ENCODE assay signal across 27 cellular contexts in genomic region chr20:45176526-45176925, GRCh38. TPM values are rescaled to one million over a fixed set of nuclear protein-coding genes. Genes with fewer than 3 reads are reported as not detected.
DNase-seq lines count a peak whose midpoint lies in the region; ATAC-seq and TF ChIP-seq lines count a peak whose summit lies in the region.
"Had no signal": no experiment of that assay in that cellular context is flagged by ENCODE, and none has a peak within 500 bp of the region (broad histone marks: within the 10 kb centered on the region; RNA-seq: fewer than 3 reads in every experiment).

No MANE protein-coding gene starts in this region.

- TF ChIP-seq CTCF in A673 (conservative IDR thresholded peaks at IDR 0.05; ENCODE audit: low read depth, low read length), result no peak
- no peak for TF ChIP-seq CTCF in HFFc6 (IDR thresholded peaks at IDR 0.05)
- TF ChIP-seq CTCF in OCI-LY7 (conservative IDR thresholded peaks at IDR 0.05; ENCODE audit: low read length), result no peak

- H3K9me3 Mint-ChIP-seq in HFFc6, result no peaks in the 10 kb centered on the region
- H3K9me3 Mint-ChIP-seq: CD8-positive, alpha-beta T cell; IgD-negative memory B cell had no signal

- peaks cover under 1% of the 10 kb centered on the region; the same call in 1 of the 2 replicates for H3K4me1 Mint-ChIP-seq in HFFc6 (ENCODE audit: low read depth)
- H3K4me1 Mint-ChIP-seq: IgD-negative memory B cell had no signal

- no peaks in the 10 kb centered on the region for H3K9me2 ChIP-seq in OCI-LY7 (ENCODE audit: insufficient read depth, low read length)

- H3K27ac Mint-ChIP-seq in HFFc6, result no peak overlapping the region
- H3K27ac Mint-ChIP-seq: CD8-positive, alpha-beta T cell; IgD-negative memory B cell had no signal

- H2AFZ ChIP-seq in OCI-LY7 (ENCODE audit: low read length), result no peak overlapping the region

- no peaks in the 10 kb centered on the region for H3K36me3 Mint-ChIP-seq in HFFc6 (ENCODE audit: low read depth)
- H3K36me3 Mint-ChIP-seq: CD8-positive, alpha-beta T cell; IgD-negative memory B cell had no signal

- H3K4me2 ChIP-seq in OCI-LY7 (ENCODE audit: low read length), result no peak overlapping the region
- H3K4me2 ChIP-seq: A549, KMS-11 had no signal

- H4K20me1 ChIP-seq in OCI-LY7 (ENCODE audit: insufficient read depth, low read length), result no peaks in the 10 kb centered on the region

- no TSS peak for BruUV-seq in A673 (replicated peaks; lab: Mats Ljungman, UMichigan)
- BruUV-seq in OCI-LY7 (replicated peaks; lab: Mats Ljungman, UMichigan), result no TSS peak

- peaks cover 16% of the 10 kb centered on the region for H3K4me1 ChIP-seq in A673 (ENCODE audit: insufficient read depth, low read length, poor library complexity, severe bottlenecking)
- no peaks in the 10 kb centered on the region for H3K4me1 ChIP-seq in OCI-LY7 (ENCODE audit: insufficient read depth, low read length, poor library complexity, severe bottlenecking)
- H3K4me1 ChIP-seq: Peyer's patch had no signal

- no peaks in the 10 kb centered on the region for H3K27me3 ChIP-seq in A673 (replicated peaks; ENCODE audit: insufficient read depth, low read depth, low read length, poor library complexity)
- H3K27me3 ChIP-seq: Peyer's patch had no signal

- intact Hi-C loops in A673 (cut with micrococcal nuclease; ENCODE audit: unreplicated experiment) (no loop called here), OCI-LY7 (cut with micrococcal nuclease; ENCODE audit: unreplicated experiment) (no loop called here)

- H3K79me2 ChIP-seq in OCI-LY7 (ENCODE audit: insufficient read depth, low read depth, low read length), result no peaks in the 10 kb centered on the region

- no peak overlapping the region for H3K4me3 Mint-ChIP-seq in HFFc6
- H3K4me3 Mint-ChIP-seq: CD8-positive, alpha-beta T cell; IgD-negative memory B cell had no signal

- peak; percentile 50 for DNase-seq in A673 (ENCODE audit: low spot score)
- peak; percentile 4 for DNase-seq in Caki2 (ENCODE audit: low read depth)
- DNase-seq in NCI-H1048 (lab: John Stamatoyannopoulos, UW), result peak; percentile 46
- peak; percentile 44 for DNase-seq in NCI-H82 treated with DMSO at 0.1 percent for 48 hours (lab: John Stamatoyannopoulos, UW; ENCODE audit: unreplicated experiment)
- DNase-seq in HFFc6, result no peak
- no peak for DNase-seq in OCI-LY7 (ENCODE audit: low spot score)
- DNase-seq: C1 segment of cervical spinal cord; Caco-2; CD8-positive, alpha-beta T cell; GDM1; HCEC 1CT; NCI-H1105; NCI-H1436 treated with DMSO at 0.1 percent for 48 hours; NCI-H187 treated with DMSO at 0.1 percent for 48 hours; NCI-H2227 treated with DMSO at 0.1 percent for 48 hours; Peyer's patch; SIG-M5; T-helper 9 cell had no signal

- H3K4me3 ChIP-seq in A673 (ENCODE audit: low read depth, low read length, poor library complexity, severe bottlenecking) (no peak overlapping the region), OCI-LY7 (ENCODE audit: low read depth, low read length, poor library complexity, severe bottlenecking) (no peak overlapping the region)
- H3K4me3 ChIP-seq: A549, GM12878, Peyer's patch, SK-N-MC had no signal

- CTCF ChIA-PET in A673 (lab: Charles Lee) (no interaction called here), OCI-LY7 (lab: Charles Lee; ENCODE audit: unreplicated experiment) (no interaction called here)

- ATAC-seq in GM18858 (IDR thresholded peaks at IDR 0.05; ENCODE audit: unreplicated experiment), result no peak
- ATAC-seq: A549; CD8-positive, alpha-beta T cell; GM12878 had no signal

- H3K36me3 ChIP-seq in A673 (ENCODE audit: insufficient read depth, low read length, poor library complexity, severe bottlenecking), result no peaks in the 10 kb centered on the region
- no peaks in the 10 kb centered on the region for H3K36me3 ChIP-seq in OCI-LY7 (ENCODE audit: insufficient read depth, low read length)
- H3K36me3 ChIP-seq: Peyer's patch had no signal

- in situ Hi-C loops in Caki2 (cut with HindIII; ENCODE audit: low pct_unique_long_range_greater_than_20kb, low sequenced_read_pairs), result no loop called here

- H3K9me3 ChIP-seq in A673 (ENCODE audit: low read depth, low read length, poor library complexity, severe bottlenecking) (peaks cover 5% of the 10 kb centered on the region), OCI-LY7 (ENCODE audit: low read length) (no peaks in the 10 kb centered on the region)
- H3K9me3 ChIP-seq: A549, Caco-2, Peyer's patch had no signal

- H3K27me3 Mint-ChIP-seq in HFFc6 (ENCODE audit: insufficient read depth), result peaks cover 14% of the 10 kb centered on the region

- H3K27ac ChIP-seq in A673 (ENCODE audit: low read depth, low read length, poor library complexity, severe bottlenecking) (peak overlapping the region; percentile 57), OCI-LY7 (ENCODE audit: low read depth, low read length, poor library complexity, severe bottlenecking) (no peak overlapping the region)
- H3K27ac ChIP-seq: A549, KMS-11, Peyer's patch, SK-N-MC had no signal

- POLR2A ChIA-PET in A673 (lab: Charles Lee; ENCODE audit: low non-redundant PET) (no interaction called here), OCI-LY7 (lab: Charles Lee) (no interaction called here)

RNA-seq across cellular contexts. Expression of gene PI3, which starts 1.8 kb away (rescaled TPM):
- total RNA-seq in A673 (2021) (not detected in 2 replicates), OCI-LY7 (2022) (not detected in 2 replicates)
- not detected in 2 replicates for total RNA-seq in Caki2 (2014; rRNA removed; shearing (Covaris generic); ENCODE audit: low replicate concordance)
- not detected for total RNA-seq in HFFc6 (2021; fragmentation: NEBNext Ultra II Directional; extraction: Animal tissue kit (Norgen Biotek cat#: 25700))
- total RNA-seq in OCI-LY7 (2014; rRNA removed; shearing (Covaris generic)), result not detected in 2 replicates
- total RNA-seq: CD8-positive, alpha-beta T cell; GM12878; H1; NCI-H460; T-helper 1 cell treated with Interleukin-12 subunit alpha and Interleukin-12 subunit beta and Interleukin-4 antibody, amounts not matched to agents 30 ng/mL and 1 ng/mL, for 36 hours had no signal

RNA-seq across cellular contexts. Expression of gene SEMG1, which starts 30.3 kb away (rescaled TPM):
- total RNA-seq in A673 (2021) (2.1 and 5.5 TPM in 2 replicates), OCI-LY7 (2022) (not detected in 2 replicates)
- not detected in 2 replicates for total RNA-seq in Caki2 (2014; rRNA removed; shearing (Covaris generic); ENCODE audit: low replicate concordance)
- total RNA-seq in HFFc6 (2021; fragmentation: NEBNext Ultra II Directional; extraction: Animal tissue kit (Norgen Biotek cat#: 25700)), result not detected
- not detected in 2 replicates for total RNA-seq in OCI-LY7 (2014; rRNA removed; shearing (Covaris generic))
- total RNA-seq: Caco-2; CD8-positive, alpha-beta T cell; GM12878; NCI-H460; Peyer's patch; T-helper 1 cell treated with Interleukin-12 subunit alpha and Interleukin-12 subunit beta and Interleukin-4 antibody, amounts not matched to agents 30 ng/mL and 1 ng/mL, for 36 hours had no signal

RNA-seq across cellular contexts. Expression of gene SEMG2, which starts 44.6 kb away (rescaled TPM):
- not detected in 2 replicates for total RNA-seq in A673 (2021)
- total RNA-seq in Caki2 (2014; rRNA removed; shearing (Covaris generic); ENCODE audit: low replicate concordance), result not detected in 2 replicates
- not detected for total RNA-seq in HFFc6 (2021; fragmentation: NEBNext Ultra II Directional; extraction: Animal tissue kit (Norgen Biotek cat#: 25700))
- total RNA-seq in OCI-LY7 (2014; rRNA removed; shearing (Covaris generic)), result not detected in 2 replicates
- total RNA-seq in OCI-LY7 (2022), result not detected in 2 replicates
- total RNA-seq: Caco-2; CD8-positive, alpha-beta T cell; GM12878; H1; NCI-H460; Peyer's patch; T-helper 1 cell treated with Interleukin-12 subunit alpha and Interleukin-12 subunit beta and Interleukin-4 antibody, amounts not matched to agents 30 ng/mL and 1 ng/mL, for 36 hours had no signal

RNA-seq across cellular contexts. Expression of gene WFDC12, which starts 52.3 kb away (rescaled TPM):
- not detected in 2 replicates for total RNA-seq in A673 (2021)
- total RNA-seq in Caki2 (2014; rRNA removed; shearing (Covaris generic); ENCODE audit: low replicate concordance), result not detected in 2 replicates
- not detected for total RNA-seq in HFFc6 (2021; fragmentation: NEBNext Ultra II Directional; extraction: Animal tissue kit (Norgen Biotek cat#: 25700))
- total RNA-seq in OCI-LY7 (2014; rRNA removed; shearing (Covaris generic)), result not detected in 2 replicates
- not detected in 2 replicates for total RNA-seq in OCI-LY7 (2022)
- total RNA-seq: Caco-2; CD8-positive, alpha-beta T cell; GM12878; H1; NCI-H460; Peyer's patch; T-helper 1 cell treated with Interleukin-12 subunit alpha and Interleukin-12 subunit beta and Interleukin-4 antibody, amounts not matched to agents 30 ng/mL and 1 ng/mL, for 36 hours had no signal

Comparison
In these comparisons a context has a peak if more than half of its experiments do, and no peak if none do; other contexts are left out.
1. DNase-seq: peak in A673 (single experiment), Caki2 (single experiment), NCI-H1048 (single experiment) and NCI-H82 treated with DMSO at 0.1 percent for 48 hours (single experiment); none in HFFc6 (single experiment) and OCI-LY7 (single experiment).